ENCODE assay signal across 9 cellular contexts in genomic region chr11:57777969-57778317, GRCh38. TPM values are rescaled to one million over a fixed set of nuclear protein-coding genes. Genes with fewer than 3 reads are reported as not detected.
DNase-seq lines count a peak whose midpoint lies in the region; ATAC-seq and TF ChIP-seq lines count a peak whose summit lies in the region.
"Had no signal": no experiment of that assay in that cellular context is flagged by ENCODE, and none has a peak within 500 bp of the region (broad histone marks: within the 10 kb centered on the region; RNA-seq: fewer than 3 reads in every experiment).

No MANE protein-coding gene starts in this region.

- H3K4me3 Mint-ChIP-seq in immature natural killer cell: no peak overlapping the region
- H3K4me3 Mint-ChIP-seq: central memory CD8-positive, alpha-beta T cell had no signal

- H3K9ac ChIP-seq in stomach smooth muscle (ENCODE audit: low read length in 2 of 2): peak overlapping the region; percentile 43 to 58

- H3K4me1 ChIP-seq in left lung: peaks cover 74 to 99% of the 10 kb centered on the region in 2 donors
- H3K4me1 ChIP-seq in stomach smooth muscle (ENCODE audit: control insufficient read depth, insufficient read depth, low read length): peaks cover 57% of the 10 kb centered on the region

- peak; percentile 12 for ATAC-seq in left lung
- ATAC-seq in HG03439 (IDR thresholded peaks at IDR 0.05; ENCODE audit: unreplicated experiment): no peak

- H3K4me3 ChIP-seq in cardiac fibroblast (replicated peaks in 1 of 2; ENCODE audit: low read depth in 2 of 2, low read length in 2 of 2) (peak overlapping the region; percentile 4 to 13), left lung (no peak overlapping the region), stomach smooth muscle (ENCODE audit: low read length in 2 of 2) (peak overlapping the region; percentile 44 to 64), H7 (ENCODE audit: insufficient read depth, low read depth, low read length) (no peak overlapping the region)

- peaks cover 0 to 2% (median 0%) of the 10 kb centered on the region in 3 donors for H3K27me3 Mint-ChIP-seq in immature natural killer cell (ENCODE audit: low read depth in 3 of 3)
- H3K27me3 Mint-ChIP-seq: central memory CD8-positive, alpha-beta T cell had no signal

- H3K4me1 Mint-ChIP-seq in immature natural killer cell: peaks cover 2 to 11% of the 10 kb centered on the region in 2 donors

- peaks cover 0 to 3% (median 3%) of the 10 kb centered on the region in 3 donors for H3K36me3 Mint-ChIP-seq in immature natural killer cell

- TF ChIP-seq CTCF in cardiac fibroblast (IDR thresholded peaks at IDR 0.05; ENCODE audit: low read depth, low read length) (no peak), left lung (IDR thresholded peaks at IDR 0.05) (no peak)

- DNase-seq in HT1080 (ENCODE audit: low read depth): peak; percentile 53
- peak; percentile 52 to 60 for DNase-seq in cardiac fibroblast (ENCODE audit: low read depth in 2 of 2)
- no peak for DNase-seq in left lung
- DNase-seq in T1000 (lab: John Stamatoyannopoulos, UW): no peak
- DNase-seq in immature natural killer cell: no peak
- DNase-seq in H7: no peak

- H3K36me3 ChIP-seq in left lung (no peaks in the 10 kb centered on the region), stomach smooth muscle (ENCODE audit: control insufficient read depth in 2 of 2, insufficient read depth in 2 of 2, low read length in 2 of 2) (no peaks in the 10 kb centered on the region), H7 (replicated peaks; ENCODE audit: control insufficient read depth, insufficient read depth, low read length) (no peaks in the 10 kb centered on the region)

- H3K9me3 ChIP-seq in left lung (no peaks in the 10 kb centered on the region), stomach smooth muscle (ENCODE audit: control insufficient read depth in 2 of 2, low read length in 2 of 2) (no peaks in the 10 kb centered on the region)

- H3K9me3 Mint-ChIP-seq in immature natural killer cell: no peaks in the 10 kb centered on the region
- H3K9me3 Mint-ChIP-seq: central memory CD8-positive, alpha-beta T cell had no signal

- H3K27me3 ChIP-seq in left lung: no peaks in the 10 kb centered on the region
- no peaks in the 10 kb centered on the region for H3K27me3 ChIP-seq in stomach smooth muscle (ENCODE audit: control insufficient read depth in 1 of 2, insufficient read depth in 2 of 2, low read length in 2 of 2)
- H3K27me3 ChIP-seq in H7 (ENCODE audit: control insufficient read depth, insufficient read depth, low read length): no peaks in the 10 kb centered on the region

- intact Hi-C loops in left lung (cut with DNase I): no loop called here

- peak overlapping the region in 1 of 6 donors; percentile 44 for H3K27ac Mint-ChIP-seq in immature natural killer cell

- H3K27ac ChIP-seq in left lung: peak overlapping the region; percentile 82 to 88
- H3K27ac ChIP-seq in stomach smooth muscle (ENCODE audit: low read length): peak overlapping the region; percentile 88

RNA-seq across cellular contexts. Expression of gene CTNND1, which starts 16.3 kb away (rescaled TPM):
- 41.4 and 49.5 TPM in 2 replicates for total RNA-seq in HT1080 (2014; rRNA removed; shearing (Covaris generic))
- 26.9 and 34.9 TPM in 2 replicates for polyA plus RNA-seq in HT1080 (2015; cell fraction: cytosol; rRNA removed)
- 86.4 and 93.6 TPM in 2 replicates for polyA plus RNA-seq in HT1080 (2015; cell fraction: nucleus; rRNA removed)
- 100 to 1,000 TPM; 187 to 217 TPM for total RNA-seq in left lung
- polyA plus RNA-seq in immature natural killer cell: 1 to 10 TPM; 1.1 to 2.5 (median 1.9) TPM
- 108 and 118 TPM in 2 replicates for total RNA-seq in H7 (2014; rRNA removed; shearing (Covaris generic))

RNA-seq across cellular contexts. Expression of gene BTBD18, which starts 26.3 kb away (rescaled TPM):
- not detected in 2 replicates for total RNA-seq in HT1080 (2014; rRNA removed; shearing (Covaris generic))
- polyA plus RNA-seq in HT1080 (2015; cell fraction: cytosol; rRNA removed): not detected in 2 replicates
- polyA plus RNA-seq in HT1080 (2015; cell fraction: nucleus; rRNA removed): not detected in 2 replicates
- not detected for total RNA-seq in left lung
- under 1 TPM; 0.12 to 0.86 (median 0.25) TPM for polyA plus RNA-seq in immature natural killer cell
- not detected in 2 replicates for total RNA-seq in H7 (2014; rRNA removed; shearing (Covaris generic))

RNA-seq across cellular contexts. Expression of gene SELENOH, which starts 36.7 kb away (rescaled TPM):
- 134 and 180 TPM in 2 replicates for total RNA-seq in HT1080 (2014; rRNA removed; shearing (Covaris generic))
- 203 and 222 TPM in 2 replicates for polyA plus RNA-seq in HT1080 (2015; cell fraction: cytosol; rRNA removed)
- 91.3 and 92.9 TPM in 2 replicates for polyA plus RNA-seq in HT1080 (2015; cell fraction: nucleus; rRNA removed)
- 100 to 1,000 TPM in 1 of 2 donors, 10 to 100 TPM in 1; 94.1 to 108 TPM for total RNA-seq in left lung
- 100 to 1,000 TPM; 157 to 276 (median 190) TPM for polyA plus RNA-seq in immature natural killer cell
- total RNA-seq in H7 (2014; rRNA removed; shearing (Covaris generic)): 200 and 246 TPM in 2 replicates

Comparison
In these comparisons a context has a peak if more than half of its experiments do, and no peak if none do; other contexts are left out.
1. DNase-seq: peak in HT1080 (single experiment) and cardiac fibroblast (2 of 2); none in left lung (0 of 2), T1000 (single experiment), immature natural killer cell (0 of 3) and H7 (single experiment).
2. H3K4me3 ChIP-seq: peak in cardiac fibroblast (2 of 2) and stomach smooth muscle (2 of 2); none in left lung (0 of 2) and H7 (single experiment).